8 cellular contexts compared by ENCODE assay signal in the genomic region with DNA sequence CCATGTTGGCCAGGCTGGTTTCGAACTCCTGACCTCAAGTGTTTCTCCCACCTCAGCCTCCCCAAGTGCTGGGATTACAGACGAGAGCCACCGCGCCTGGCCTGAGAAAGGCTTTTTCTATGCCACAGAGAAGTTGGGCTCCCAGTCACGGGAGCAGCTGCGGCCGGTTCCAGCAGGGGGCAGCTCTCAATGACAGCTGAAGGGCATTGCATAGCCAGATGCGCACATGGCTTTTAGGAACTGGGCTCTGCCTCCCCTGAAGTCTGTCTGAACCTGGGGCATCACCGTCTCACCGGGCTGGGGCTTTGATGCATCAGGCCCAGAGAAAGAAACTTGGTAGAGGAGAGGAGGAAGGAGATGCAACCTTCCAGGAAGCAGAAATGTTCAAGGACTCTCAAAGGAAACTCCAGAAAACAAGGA.
DNase-seq lines count a peak whose midpoint lies in the region; ATAC-seq, FAIRE-seq and TF ChIP-seq lines count a peak whose summit lies in the region.

No MANE protein-coding gene starts in this region.

- no peak overlapping the region for H2BK20ac ChIP-seq in H1 (ENCODE audit: low read length)

- CTCF ChIA-PET in H1 (lab: Charles Lee; ENCODE audit: partially characterized antibody) = interaction anchor here (0.7 to 4.8 kb wide), 43 partner anchors 11 to 507 kb away, joined by 3 to 39 read pairs (median 4); a partner anchor contains a TSS

- ATAC-seq in GM21786 (IDR thresholded peaks at IDR 0.05; ENCODE audit: unreplicated experiment) = peak; percentile 87

- H2BK15ac ChIP-seq in H1 (ENCODE audit: low read length) = peak overlapping the region; percentile 81; the same call in 1 of the 2 replicates

- H2AFZ ChIP-seq in KMS-11 (ENCODE audit: low read depth) (peak overlapping the region; percentile 76), H1 (ENCODE audit: low read length) (no peak overlapping the region)

- POLR2A ChIA-PET in H1 (lab: Charles Lee; ENCODE audit: partially characterized antibody) = interaction anchor here (0.8 to 0.9 kb wide), 2 partner anchors 77 to 88 kb away, joined by 3 read pairs; no protein-coding TSS in a partner anchor

- DNase-seq in NCI-H2196 (lab: John Stamatoyannopoulos, UW; ENCODE audit: unreplicated experiment) (peak; percentile 6), NCI-H2196 treated with DMSO at 0.1 percent for 48 hours (lab: John Stamatoyannopoulos, UW; ENCODE audit: unreplicated experiment) (no peak), SKM-1 (lab: John Stamatoyannopoulos, UW; ENCODE audit: unreplicated experiment) (peak; percentile 52), H1 (ENCODE audit: low read depth in 1 of 2, low spot score in 2 of 2) (peak; percentile 63 to 83), medulla oblongata (ENCODE audit: extremely low spot score) (peak; percentile 50), suprapubic skin (ENCODE audit: low spot score in 2 of 2) (peak in 1 of 2 donors; percentile 76)

- no peak overlapping the region for H3K56ac ChIP-seq in H1 (replicated peaks; ENCODE audit: insufficient read length, low read depth, low read length)

- H3K23ac ChIP-seq in H1 (ENCODE audit: insufficient read length) = no peak overlapping the region

- H3K27me3 ChIP-seq in KMS-11 (ENCODE audit: insufficient read depth, low read depth) = no peaks in the 10 kb centered on the region
- H3K27me3 ChIP-seq in H1 (replicated peaks in 1 of 4; ENCODE audit: control insufficient read depth in 3 of 4, extremely low read depth in 1 of 4, insufficient read depth in 3 of 4, low read length in 3 of 4) = peaks cover 0 to 7% (median 0%) of the 10 kb centered on the region in 4 experiments; a peak in 2 of 7 replicates
- no peaks in the 10 kb centered on the region for H3K27me3 ChIP-seq in suprapubic skin

- H3K27ac ChIP-seq in KMS-11 = no peak overlapping the region
- no peak overlapping the region for H3K27ac ChIP-seq in H1 (ENCODE audit: low read depth, low read length)
- peak overlapping the region; percentile 64 for H3K27ac ChIP-seq in suprapubic skin

- no peak overlapping the region for H3K9ac ChIP-seq in KMS-11
- H3K9ac ChIP-seq in H1 (replicated peaks in 1 of 4; ENCODE audit: extremely low read depth in 1 of 4, low read depth in 3 of 4, low read length in 3 of 4) = no peak overlapping the region

- peak; percentile 71 for TF ChIP-seq CTCF in KMS-11 (conservative IDR thresholded peaks at IDR 0.05; ENCODE audit: low read depth, low read length)
- TF ChIP-seq CTCF in H1 (IDR thresholded peaks at IDR 0.05; ENCODE audit: control extremely low read depth in 1 of 3, insufficient read depth in 1 of 3, low read depth in 1 of 3, low read length in 3 of 3) = peak; percentile 83 to 89 (median 84)
- peak; percentile 33 to 67 for TF ChIP-seq CTCF in suprapubic skin (IDR thresholded peaks at IDR 0.05)

- no peak overlapping the region for H4K91ac ChIP-seq in H1 (replicated peaks; ENCODE audit: insufficient read length, low read length)

- no peaks in the 10 kb centered on the region for H3K9me3 ChIP-seq in H1 (ENCODE audit: insufficient read depth in 2 of 2, low read depth in 1 of 2, low read length in 1 of 2)
- no peaks in the 10 kb centered on the region for H3K9me3 ChIP-seq in suprapubic skin

- no peak overlapping the region for H4K8ac ChIP-seq in H1 (ENCODE audit: extremely low read depth, insufficient read depth, low read length)

- H4K20me1 ChIP-seq in KMS-11 (ENCODE audit: insufficient read depth) (no peaks in the 10 kb centered on the region), H1 (replicated peaks in 1 of 2; ENCODE audit: control insufficient read depth in 1 of 2, insufficient read depth in 2 of 2, low read length in 2 of 2) (no peaks in the 10 kb centered on the region)

- no peak for FAIRE-seq in H1 (lab: Jason Lieb, UNC)

- 36% methylated on average over 10 of the region's 10 CpGs; no CpG with 5 or more reads in 1 of the 2 experiments for WGBS in H1 (ENCODE audit: extremely low coverage in 1 of 2, insufficient coverage in 1 of 2, insufficient read length in 1 of 2, insufficient replicate concordance in 2 of 2, low coverage in 1 of 2, low lambda C conversion rate in 2 of 2, missing lambda C conversion rate in 1 of 2), 2 experiments
- 12% methylated on average over 10 of the region's 10 CpGs for WGBS in suprapubic skin

- H3K36me3 ChIP-seq in KMS-11 (ENCODE audit: insufficient read depth) (no peaks in the 10 kb centered on the region), H1 (ENCODE audit: control insufficient read depth in 2 of 4, insufficient read depth in 4 of 4, low read length in 3 of 4) (no peaks in the 10 kb centered on the region), suprapubic skin (no peaks in the 10 kb centered on the region)

- H3K4me1 ChIP-seq in KMS-11 (ENCODE audit: low read depth, poor library complexity, severe bottlenecking) (peaks cover 7% of the 10 kb centered on the region), H1 (replicated peaks in 1 of 4; ENCODE audit: control insufficient read depth in 3 of 4, insufficient read depth in 4 of 4, low read length in 3 of 4) (peaks cover 0 to 9% (median 6%) of the 10 kb centered on the region in 4 experiments; a peak in 6 of 7 replicates), suprapubic skin (peaks cover 29% of the 10 kb centered on the region)

- H3K4ac ChIP-seq in H1 (replicated peaks; ENCODE audit: insufficient read length, low read depth, low read length) = peak overlapping the region; percentile 2

- H3K79me2 ChIP-seq in KMS-11 (ENCODE audit: insufficient read depth, low read depth) (no peaks in the 10 kb centered on the region), H1 (ENCODE audit: control insufficient read depth in 1 of 2, insufficient read depth in 2 of 2, low read length in 2 of 2) (no peaks in the 10 kb centered on the region)

- H3K79me1 ChIP-seq in H1 (ENCODE audit: low read depth, low read length) = no peaks in the 10 kb centered on the region

- TF ChIP-seq RAD21 in H1 (IDR thresholded peaks at IDR 0.05 in 1 of 2, conservative IDR thresholded peaks at IDR 0.05 in 1 of 2; ENCODE audit: low read depth in 2 of 2, low read length in 2 of 2) = peak; percentile 66 to 78

- peak overlapping the region; percentile 36; the same call in 1 of the 2 replicates for H3K18ac ChIP-seq in H1 (ENCODE audit: extremely low read depth, low read length)

- H2BK12ac ChIP-seq in H1 (ENCODE audit: low read depth, low read length) = peak overlapping the region; percentile 90; the same call in 1 of the 2 replicates

- H3K4me3 ChIP-seq in KMS-11 (IDR thresholded peaks at IDR 0.05; ENCODE audit: insufficient read depth, low read depth, low read length) = no peak overlapping the region
- no peak overlapping the region for H3K4me3 ChIP-seq in H1 (ENCODE audit: extremely low read depth in 1 of 4, insufficient read depth in 2 of 4, low read depth in 3 of 4, low read length in 4 of 4)
- H3K4me3 ChIP-seq in suprapubic skin = no peak overlapping the region

- H2BK5ac ChIP-seq in H1 (ENCODE audit: low read depth, low read length) = 0 out of 2 replicates have a peak overlapping the region, but pooled peaks have one; percentile 35

- H4K5ac ChIP-seq in H1 (ENCODE audit: insufficient read length, low read depth, low read length) = no peak overlapping the region

- 0 out of 3 replicates have a peak, but pooled peaks of 1 of the 2 experiments have one; percentile 49 for TF ChIP-seq EP300 in H1 (IDR thresholded peaks at IDR 0.05; ENCODE audit: borderline replicate concordance in 1 of 2, low read depth in 2 of 2, low read length in 2 of 2)
- TF ChIP-seq EP300 in suprapubic skin (IDR thresholded peaks at IDR 0.05) = no peak

- no peak overlapping the region for H2BK120ac ChIP-seq in H1 (replicated peaks; ENCODE audit: low read depth, low read length)

- no peaks in the 10 kb centered on the region for H3K23me2 ChIP-seq in H1 (ENCODE audit: low read depth, low read length)

- no peak for TF ChIP-seq POLR2A in H1 (IDR thresholded peaks at IDR 0.05; ENCODE audit: control extremely low read depth in 1 of 2, low read depth in 2 of 2, low read length in 2 of 2)
- no peak for TF ChIP-seq POLR2A in suprapubic skin (IDR thresholded peaks at IDR 0.05)

- H3K14ac ChIP-seq in H1 (ENCODE audit: insufficient read length) = no peak overlapping the region

- H3K4me2 ChIP-seq in KMS-11 (peak overlapping the region; percentile 2; the same call in 1 of the 2 replicates), H1 (ENCODE audit: insufficient read depth in 1 of 2, low read depth in 2 of 2, low read length in 2 of 2) (no peak overlapping the region)

- H2AK5ac ChIP-seq in H1 (ENCODE audit: low read depth, low read length) = no peak overlapping the region

TF ChIP-seq in H1, 55 proteins besides CTCF, POLR2A, EP300 and RAD21 (continues in another document):
- TF ChIP-seq EGR1 (IDR thresholded peaks at IDR 0.05; ENCODE audit: borderline replicate concordance, low read depth, low read length) (no peak), PHF8 (conservative IDR thresholded peaks at IDR 0.05; ENCODE audit: low read depth, low read length) (no peak), CHD1 (IDR thresholded peaks at IDR 0.05; ENCODE audit: low read depth, low read length) (no peak), SP2 (IDR thresholded peaks at IDR 0.05; ENCODE audit: low read length) (no peak), RFX5 (IDR thresholded peaks at IDR 0.05; ENCODE audit: borderline replicate concordance, low read depth, low read length) (no peak), SRF (IDR thresholded peaks at IDR 0.05; ENCODE audit: low read depth, low read length) (no peak), CEBPB (IDR thresholded peaks at IDR 0.05; ENCODE audit: low read depth, low read length) (no peak), TCF12 (IDR thresholded peaks at IDR 0.05; ENCODE audit: low read depth, low read length) (0 out of 2 replicates have a peak, but pooled peaks have one; percentile 84), CTBP2 (IDR thresholded peaks at IDR 0.05; ENCODE audit: borderline replicate concordance, insufficient read depth, insufficient read length, low read length) (no peak), KDM4A (IDR thresholded peaks at IDR 0.05; ENCODE audit: low read depth, low read length, severe bottlenecking) (no peak), CBX5 (IDR thresholded peaks at IDR 0.05; ENCODE audit: low read depth, low read length) (no peak), TBP (IDR thresholded peaks at IDR 0.05; ENCODE audit: low read depth, low read length) (peak; percentile 47; the same call in 1 of the 2 replicates), CREB1 (IDR thresholded peaks at IDR 0.05) (peak; percentile 56), SAP30 (IDR thresholded peaks at IDR 0.05; ENCODE audit: insufficient read depth, insufficient replicate concordance, low read length) (peak; percentile 78), ASH2L (IDR thresholded peaks at IDR 0.05; ENCODE audit: low read length) (no peak), ZNF274 (IDR thresholded peaks at IDR 0.05; ENCODE audit: borderline replicate concordance, extremely low read depth, low read length) (no peak), RBBP5 (IDR thresholded peaks at IDR 0.05; ENCODE audit: borderline replicate concordance, low read depth, low read length) (no peak)
- TF ChIP-seq, protein P1, sequence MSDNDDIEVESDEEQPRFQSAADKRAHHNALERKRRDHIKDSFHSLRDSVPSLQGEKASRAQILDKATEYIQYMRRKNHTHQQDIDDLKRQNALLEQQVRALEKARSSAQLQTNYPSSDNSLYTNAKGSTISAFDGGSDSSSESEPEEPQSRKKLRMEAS (IDR thresholded peaks at IDR 0.05) = peak; percentile 98
